ENCODE assay signal across 8 cellular contexts in the genomic region with DNA sequence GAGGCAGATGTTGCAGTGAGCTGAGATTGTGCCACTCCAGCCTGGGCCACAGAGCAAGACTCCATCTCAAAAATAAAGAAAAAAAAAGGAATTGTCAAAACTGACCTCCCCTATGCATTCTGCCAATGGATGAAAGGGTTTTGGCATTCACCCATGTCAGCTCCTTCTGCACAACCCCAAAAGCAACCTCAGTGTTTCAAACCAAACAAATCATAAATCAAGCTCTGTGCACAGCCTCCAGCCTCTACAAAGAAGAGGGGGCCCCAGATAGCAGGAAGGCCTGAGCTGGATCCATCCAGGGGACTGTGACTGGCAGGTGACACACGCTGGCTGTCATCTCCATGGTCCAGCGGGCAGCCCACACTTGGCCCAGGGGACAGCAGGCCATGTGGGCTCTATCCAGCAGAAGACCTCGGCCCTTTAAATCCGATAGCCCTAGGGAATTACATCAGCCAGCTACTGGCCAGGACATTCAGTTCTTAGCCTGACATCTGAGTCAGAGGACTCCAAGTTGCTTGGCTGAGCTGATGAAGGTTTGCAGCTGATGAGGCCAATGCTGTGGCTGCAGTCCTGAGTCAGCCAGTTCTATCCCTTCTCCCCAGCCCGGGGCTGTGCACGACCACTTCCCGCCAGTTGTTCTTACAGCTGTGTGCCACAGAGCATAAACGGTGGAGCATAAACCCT. TPM values are rescaled to one million over a fixed set of nuclear protein-coding genes. Genes with fewer than 3 reads are reported as not detected.
A peak's percentile ranks its signal among the peaks of the same experiment; 100 is the strongest.
DNase-seq lines count a peak whose midpoint lies in the region; ATAC-seq and TF ChIP-seq lines count a peak whose summit lies in the region.

No MANE protein-coding gene starts in this region.

- TF ChIP-seq CTCF in foreskin fibroblast (IDR thresholded peaks at IDR 0.05; ENCODE audit: low read depth, low read length) = no peak
- no peak for TF ChIP-seq CTCF in natural killer cell (IDR thresholded peaks at IDR 0.05)

- no peak overlapping the region for H3K4me3 Mint-ChIP-seq in activated T-cell treated with anti-CD3 and anti-CD28 coated beads, Interleukin-2, amount 50 U/mL, for 72 hours
- H3K4me3 Mint-ChIP-seq in natural killer cell = no peak overlapping the region
- H3K4me3 Mint-ChIP-seq in stimulated activated naive CD8-positive, alpha-beta T cell treated with anti-CD3 and anti-CD28 coated beads, Interleukin-15, amount 100 ng/mL, for 72 hours = no peak overlapping the region

- peaks cover 20% of the 10 kb centered on the region for H3K27me3 Mint-ChIP-seq in activated T-cell treated with anti-CD3 and anti-CD28 coated beads, Interleukin-2, amount 50 U/mL, for 72 hours (ENCODE audit: low read depth)
- H3K27me3 Mint-ChIP-seq in natural killer cell (ENCODE audit: low read depth in 2 of 2) = peaks cover 8 to 27% of the 10 kb centered on the region in 2 donors
- peaks cover 39% of the 10 kb centered on the region for H3K27me3 Mint-ChIP-seq in stimulated activated naive CD8-positive, alpha-beta T cell treated with anti-CD3 and anti-CD28 coated beads, Interleukin-15, amount 100 ng/mL, for 72 hours

- intact Hi-C loops in posterior vena cava (cut with DNase I) = no loop called here
- intact Hi-C loops in natural killer cell (cut with micrococcal nuclease) = no loop called here

- ATAC-seq in activated T-cell treated with anti-CD3 and anti-CD28 coated beads, Interleukin-2, amount 50 U/mL, for 72 hours (replicated peaks in 1 of 2) = no peak
- no peak for ATAC-seq in natural killer cell
- no peak for ATAC-seq in stimulated activated naive CD8-positive, alpha-beta T cell treated with anti-CD3 and anti-CD28 coated beads, Interleukin-15, amount 100 ng/mL, for 72 hours

- no peaks in the 10 kb centered on the region for H3K9me3 Mint-ChIP-seq in activated T-cell treated with anti-CD3 and anti-CD28 coated beads, Interleukin-2, amount 50 U/mL, for 72 hours
- no peaks in the 10 kb centered on the region for H3K9me3 Mint-ChIP-seq in natural killer cell
- no peaks in the 10 kb centered on the region for H3K9me3 Mint-ChIP-seq in stimulated activated naive CD8-positive, alpha-beta T cell treated with anti-CD3 and anti-CD28 coated beads, Interleukin-15, amount 100 ng/mL, for 72 hours

- peaks cover 1% of the 10 kb centered on the region for H3K4me1 Mint-ChIP-seq in activated T-cell treated with anti-CD3 and anti-CD28 coated beads, Interleukin-2, amount 50 U/mL, for 72 hours (ENCODE audit: low read depth)
- no peaks in the 10 kb centered on the region for H3K4me1 Mint-ChIP-seq in natural killer cell
- peaks cover 11% of the 10 kb centered on the region for H3K4me1 Mint-ChIP-seq in stimulated activated naive CD8-positive, alpha-beta T cell treated with anti-CD3 and anti-CD28 coated beads, Interleukin-15, amount 100 ng/mL, for 72 hours

- H3K4me3 ChIP-seq in foreskin fibroblast (ENCODE audit: low read depth in 1 of 2, low read length in 2 of 2) = no peak overlapping the region

- H3K36me3 Mint-ChIP-seq in activated T-cell treated with anti-CD3 and anti-CD28 coated beads, Interleukin-2, amount 50 U/mL, for 72 hours (ENCODE audit: insufficient read depth in 2 of 2) = no peaks in the 10 kb centered on the region
- no peaks in the 10 kb centered on the region for H3K36me3 Mint-ChIP-seq in natural killer cell

- peak; percentile 94 for DNase-seq in AG20443 (ENCODE audit: low spot score)
- DNase-seq in SHP77 (lab: John Stamatoyannopoulos, UW) = peak; percentile 30 to 46
- peak; percentile 96 to 97 for DNase-seq in foreskin fibroblast
- peak; percentile 88 for DNase-seq in posterior vena cava (ENCODE audit: low spot score)
- DNase-seq in DMS79 treated with DMSO at 0.1 percent for 48 hours (lab: John Stamatoyannopoulos, UW) = no peak
- no peak for DNase-seq in activated T-cell treated with anti-CD3 and anti-CD28 coated beads, Interleukin-2, amount 50 U/mL, for 72 hours
- DNase-seq in natural killer cell = no peak
- DNase-seq in stimulated activated naive CD8-positive, alpha-beta T cell treated with anti-CD3 and anti-CD28 coated beads, Interleukin-15, amount 100 ng/mL, for 72 hours = no peak

- H3K27ac Mint-ChIP-seq in activated T-cell treated with anti-CD3 and anti-CD28 coated beads, Interleukin-2, amount 50 U/mL, for 72 hours = no peak overlapping the region
- no peak overlapping the region for H3K27ac Mint-ChIP-seq in natural killer cell
- no peak overlapping the region for H3K27ac Mint-ChIP-seq in stimulated activated naive CD8-positive, alpha-beta T cell treated with anti-CD3 and anti-CD28 coated beads, Interleukin-15, amount 100 ng/mL, for 72 hours

RNA-seq across cellular contexts. Expression of a gene that starts 52.0 kb away (rescaled TPM):
- 1 to 10 TPM; 4.4 to 8.3 TPM for total RNA-seq in posterior vena cava
- total RNA-seq in activated T-cell treated with anti-CD3 and anti-CD28 coated beads, Interleukin-2, amount 50 U/mL, for 72 hours = 10 to 100 TPM; 47.7 to 54.5 TPM
- total RNA-seq in natural killer cell = 10 to 100 TPM in 1 of 3 donors, 1 to 10 TPM in 2; 5.5 to 12.6 (median 7.6) TPM

Comparison
In these comparisons a context has a peak if more than half of its experiments do, and no peak if none do; other contexts are left out.
1. DNase-seq: peak in AG20443 (single experiment), SHP77 (2 of 2), foreskin fibroblast (2 of 2) and posterior vena cava (single experiment); none in DMS79 treated with DMSO at 0.1 percent for 48 hours (single experiment), activated T-cell treated with anti-CD3 and anti-CD28 coated beads, Interleukin-2, amount 50 U/mL, for 72 hours (0 of 2), natural killer cell (single experiment) and stimulated activated naive CD8-positive, alpha-beta T cell treated with anti-CD3 and anti-CD28 coated beads, Interleukin-15, amount 100 ng/mL, for 72 hours (0 of 2).